Comparison of ENCODE assay signal across 9 cellular contexts in genomic region chr4:157222764-157223145, GRCh38. TPM values are rescaled to one million over a fixed set of nuclear protein-coding genes. Genes with fewer than 3 reads are reported as not detected.
DNase-seq lines count a peak whose midpoint lies in the region; ATAC-seq and TF ChIP-seq lines count a peak whose summit lies in the region.
"Had no signal": no experiment of that assay in that cellular context is flagged by ENCODE, and none has a peak within 500 bp of the region (broad histone marks: within the 10 kb centered on the region; RNA-seq: fewer than 3 reads in every experiment).

No MANE protein-coding gene starts in this region.

- no peak for DNase-seq in activated naive CD4-positive, alpha-beta T cell treated with anti-CD3 and anti-CD28 coated beads, Interleukin-2, amount 10 ng/mL, durations not matched to agents 7 days and 5 days
- no peak for DNase-seq in activated naive CD4-positive, alpha-beta T cell treated with Interleukin-2 at 50 U/mL for 16 hours
- no peak for DNase-seq in mesothelial cell of epicardium (ENCODE audit: low spot score in 2 of 2, unreplicated experiment in 2 of 2)
- no peak for DNase-seq in type B pancreatic cell (ENCODE audit: extremely low spot score, unreplicated experiment)
- DNase-seq in activated gamma-delta T cell treated with Interleukin-2 at 50 U/mL for 16 hours, result no peak
- DNase-seq: activated effector memory CD4-positive, alpha-beta T cell treated with anti-CD3 and anti-CD28 coated beads, Interleukin-2, amount 50 U/mL, for 16 hours had no signal

- peaks cover 31% of the 10 kb centered on the region for H3K27me3 Mint-ChIP-seq in activated naive CD4-positive, alpha-beta T cell treated with anti-CD3 and anti-CD28 coated beads, Interleukin-2, amount 10 ng/mL, durations not matched to agents 7 days and 5 days
- peaks cover 51% of the 10 kb centered on the region for H3K27me3 Mint-ChIP-seq in dendritic cell treated with granulocyte-macrophage colony-stimulating factor and Interleukin-4, amounts not matched to agents 40 ng/mL and 50 ng/mL, for 4 days
- H3K27me3 Mint-ChIP-seq in mesothelial cell of epicardium (ENCODE audit: low read depth) (peaks cover 80% of the 10 kb centered on the region), type B pancreatic cell (peaks cover 62% of the 10 kb centered on the region)

- H3K4me1 Mint-ChIP-seq in activated naive CD4-positive, alpha-beta T cell treated with anti-CD3 and anti-CD28 coated beads, Interleukin-2, amount 10 ng/mL, durations not matched to agents 7 days and 5 days, result no peaks in the 10 kb centered on the region
- H3K4me1 Mint-ChIP-seq in dendritic cell treated with granulocyte-macrophage colony-stimulating factor and Interleukin-4, amounts not matched to agents 40 ng/mL and 50 ng/mL, for 4 days (ENCODE audit: low read depth), result peaks cover 14% of the 10 kb centered on the region
- peaks cover 18% of the 10 kb centered on the region for H3K4me1 Mint-ChIP-seq in mesothelial cell of epicardium
- peaks cover 9% of the 10 kb centered on the region for H3K4me1 Mint-ChIP-seq in type B pancreatic cell (ENCODE audit: unreplicated experiment)

- TF ChIP-seq CTCF in mesothelial cell of epicardium (IDR thresholded peaks at IDR 0.05; ENCODE audit: unreplicated experiment), result no peak
- peak; percentile 16 for TF ChIP-seq CTCF in type B pancreatic cell (conservative IDR thresholded peaks at IDR 0.05)

- H3K9me3 Mint-ChIP-seq in activated naive CD4-positive, alpha-beta T cell treated with anti-CD3 and anti-CD28 coated beads, Interleukin-2, amount 10 ng/mL, durations not matched to agents 7 days and 5 days, result peaks cover 4% of the 10 kb centered on the region
- no peaks in the 10 kb centered on the region for H3K9me3 Mint-ChIP-seq in dendritic cell treated with granulocyte-macrophage colony-stimulating factor and Interleukin-4, amounts not matched to agents 40 ng/mL and 50 ng/mL, for 4 days
- H3K9me3 Mint-ChIP-seq in mesothelial cell of epicardium (no peaks in the 10 kb centered on the region), type B pancreatic cell (no peaks in the 10 kb centered on the region)

- intact Hi-C loops in dendritic cell treated with granulocyte-macrophage colony-stimulating factor and Interleukin-4, amounts not matched to agents 40 ng/mL and 50 ng/mL, for 4 days (cut with micrococcal nuclease), result no loop called here

- H3K36me3 Mint-ChIP-seq in activated naive CD4-positive, alpha-beta T cell treated with anti-CD3 and anti-CD28 coated beads, Interleukin-2, amount 10 ng/mL, durations not matched to agents 7 days and 5 days, result no peaks in the 10 kb centered on the region
- no peaks in the 10 kb centered on the region for H3K36me3 Mint-ChIP-seq in dendritic cell treated with granulocyte-macrophage colony-stimulating factor and Interleukin-4, amounts not matched to agents 40 ng/mL and 50 ng/mL, for 4 days (ENCODE audit: low read depth)
- no peaks in the 10 kb centered on the region for H3K36me3 Mint-ChIP-seq in mesothelial cell of epicardium
- H3K36me3 Mint-ChIP-seq in type B pancreatic cell, result no peaks in the 10 kb centered on the region

- peak overlapping the region; percentile 15 for H3K27ac Mint-ChIP-seq in activated naive CD4-positive, alpha-beta T cell treated with anti-CD3 and anti-CD28 coated beads, Interleukin-2, amount 10 ng/mL, durations not matched to agents 7 days and 5 days
- H3K27ac Mint-ChIP-seq in dendritic cell treated with granulocyte-macrophage colony-stimulating factor and Interleukin-4, amounts not matched to agents 40 ng/mL and 50 ng/mL, for 4 days, result no peak overlapping the region
- peak overlapping the region; percentile 21 for H3K27ac Mint-ChIP-seq in mesothelial cell of epicardium
- peak overlapping the region; percentile 68 for H3K27ac Mint-ChIP-seq in type B pancreatic cell

- no peak for ATAC-seq in GM18502 (IDR thresholded peaks at IDR 0.05; ENCODE audit: poor library complexity, unreplicated experiment)
- no peak for ATAC-seq in GM19328 (IDR thresholded peaks at IDR 0.05; ENCODE audit: unreplicated experiment)

- CTCF ChIA-PET in activated naive CD4-positive, alpha-beta T cell treated with anti-CD3 and anti-CD28 coated beads, Interleukin-2, amount 10 ng/mL, durations not matched to agents 7 days and 5 days (lab: Charles Lee), result no interaction called here

- no peak overlapping the region for H3K4me3 Mint-ChIP-seq in activated naive CD4-positive, alpha-beta T cell treated with anti-CD3 and anti-CD28 coated beads, Interleukin-2, amount 10 ng/mL, durations not matched to agents 7 days and 5 days
- peak overlapping the region; percentile 69 for H3K4me3 Mint-ChIP-seq in dendritic cell treated with granulocyte-macrophage colony-stimulating factor and Interleukin-4, amounts not matched to agents 40 ng/mL and 50 ng/mL, for 4 days
- peak overlapping the region; percentile 71 for H3K4me3 Mint-ChIP-seq in mesothelial cell of epicardium
- peak overlapping the region; percentile 95 for H3K4me3 Mint-ChIP-seq in type B pancreatic cell

RNA-seq across cellular contexts. Expression of gene GRIA2, which starts 2.2 kb away (rescaled TPM):
- total RNA-seq in mesothelial cell of epicardium, result 4.4 to 6.2 TPM (median 4.5 TPM) in 3 replicates
- total RNA-seq in type B pancreatic cell (ENCODE audit: low replicate concordance), result 4.3 and 12.0 TPM in 2 replicates
